Comparison of ENCODE assay signal across 1 cellular context in the genomic region with DNA sequence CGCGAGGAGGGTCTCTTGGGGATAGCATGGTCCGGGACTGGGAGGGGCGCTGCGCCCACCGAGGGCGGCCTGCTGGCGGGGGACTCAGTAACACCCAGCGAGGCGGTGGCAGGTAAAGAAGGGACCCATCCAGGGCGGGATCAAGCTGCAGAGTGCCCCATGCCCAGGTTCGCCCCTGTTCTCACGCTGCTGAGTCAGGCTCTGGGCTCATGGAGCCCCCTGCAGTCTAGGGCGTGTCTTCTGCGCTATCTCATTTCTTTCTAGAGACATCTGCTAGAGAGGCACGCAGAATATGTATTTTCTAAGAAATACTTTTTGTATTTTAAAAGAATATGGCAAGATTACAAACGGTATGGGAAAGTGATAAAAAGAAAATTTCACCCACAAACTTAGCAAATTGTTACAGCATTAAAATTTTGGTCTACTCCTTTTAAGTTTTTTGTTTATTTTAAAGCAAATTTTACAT.
TF ChIP-seq lines count a peak whose summit lies in the region.

No MANE protein-coding gene starts in this region.

TF ChIP-seq in HEK293, 187 proteins besides CTCF, POLR2A, EP300 and RAD21 (continued from another document):
- TF ChIP-seq, protein P1, sequence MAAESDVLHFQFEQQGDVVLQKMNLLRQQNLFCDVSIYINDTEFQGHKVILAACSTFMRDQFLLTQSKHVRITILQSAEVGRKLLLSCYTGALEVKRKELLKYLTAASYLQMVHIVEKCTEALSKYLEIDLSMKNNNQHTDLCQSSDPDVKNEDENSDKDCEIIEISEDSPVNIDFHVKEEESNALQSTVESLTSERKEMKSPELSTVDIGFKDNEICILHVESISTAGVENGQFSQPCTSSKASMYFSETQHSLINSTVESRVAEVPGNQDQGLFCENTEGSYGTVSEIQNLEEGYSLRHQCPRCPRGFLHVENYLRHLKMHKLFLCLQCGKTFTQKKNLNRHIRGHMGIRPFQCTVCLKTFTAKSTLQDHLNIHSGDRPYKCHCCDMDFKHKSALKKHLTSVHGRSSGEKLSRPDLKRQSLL (tag by site-specific recombination; IDR thresholded peaks at IDR 0.05) = 0 out of 2 replicates have a peak, but pooled peaks have one; percentile 15
- no peak for TF ChIP-seq GFI1B (tag by site-specific recombination; IDR thresholded peaks at IDR 0.05)
- TF ChIP-seq ZNF837 (tag by site-specific recombination; IDR thresholded peaks at IDR 0.05) = no peak
- no peak for TF ChIP-seq ZNF184 (tag by site-specific recombination; IDR thresholded peaks at IDR 0.05)
- TF ChIP-seq, protein P2, sequence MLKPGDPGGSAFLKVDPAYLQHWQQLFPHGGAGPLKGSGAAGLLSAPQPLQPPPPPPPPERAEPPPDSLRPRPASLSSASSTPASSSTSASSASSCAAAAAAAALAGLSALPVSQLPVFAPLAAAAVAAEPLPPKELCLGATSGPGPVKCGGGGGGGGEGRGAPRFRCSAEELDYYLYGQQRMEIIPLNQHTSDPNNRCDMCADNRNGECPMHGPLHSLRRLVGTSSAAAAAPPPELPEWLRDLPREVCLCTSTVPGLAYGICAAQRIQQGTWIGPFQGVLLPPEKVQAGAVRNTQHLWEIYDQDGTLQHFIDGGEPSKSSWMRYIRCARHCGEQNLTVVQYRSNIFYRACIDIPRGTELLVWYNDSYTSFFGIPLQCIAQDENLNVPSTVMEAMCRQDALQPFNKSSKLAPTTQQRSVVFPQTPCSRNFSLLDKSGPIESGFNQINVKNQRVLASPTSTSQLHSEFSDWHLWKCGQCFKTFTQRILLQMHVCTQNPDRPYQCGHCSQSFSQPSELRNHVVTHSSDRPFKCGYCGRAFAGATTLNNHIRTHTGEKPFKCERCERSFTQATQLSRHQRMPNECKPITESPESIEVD (tag by site-specific recombination; IDR thresholded peaks at IDR 0.05) = no peak
